Comparison of ENCODE assay signal across 26 cellular contexts in genomic region chr3:89353465-89353864, GRCh38.
DNase-seq lines count a peak whose midpoint lies in the region; ATAC-seq, FAIRE-seq and TF ChIP-seq lines count a peak whose summit lies in the region.
"Had no signal": no experiment of that assay in that cellular context is flagged by ENCODE, and none has a peak within 500 bp of the region (broad histone marks: within the 10 kb centered on the region; RNA-seq: fewer than 3 reads in every experiment).

No MANE protein-coding gene starts in this region.

- TF ChIP-seq CTCF in bronchial epithelial cell (IDR thresholded peaks at IDR 0.05; ENCODE audit: insufficient read depth, low read length, severe bottlenecking) (no peak), neural cell (IDR thresholded peaks at IDR 0.05; ENCODE audit: poor library complexity, severe bottlenecking) (no peak)

- H3K27ac ChIP-seq in GM23248 (no peak overlapping the region), neural cell (ENCODE audit: low read length) (peak overlapping the region; percentile 24)
- H3K27ac ChIP-seq: body of pancreas had no signal

- no peak for TF ChIP-seq RAD21 in neural cell (conservative IDR thresholded peaks at IDR 0.05)

- H3K9me3 ChIP-seq in GM23248 (ENCODE audit: low read depth), result no peaks in the 10 kb centered on the region
- H3K9me3 ChIP-seq in neural cell (ENCODE audit: low read length), result no peaks in the 10 kb centered on the region
- H3K9me3 ChIP-seq: body of pancreas had no signal

- no peaks in the 10 kb centered on the region for H3K4me1 ChIP-seq in GM23248 (ENCODE audit: insufficient read depth)
- H3K4me1 ChIP-seq: body of pancreas had no signal

- H3K36me3 ChIP-seq in GM23248 (ENCODE audit: low read depth), result no peaks in the 10 kb centered on the region; the same call in 1 of the 2 replicates
- no peaks in the 10 kb centered on the region for H3K36me3 ChIP-seq in bronchial epithelial cell (ENCODE audit: control insufficient read depth, insufficient read depth, low read length)
- no peaks in the 10 kb centered on the region for H3K36me3 ChIP-seq in neural cell (ENCODE audit: insufficient read depth, low read length)

- H3F3A ChIP-seq in GM23248 (ENCODE audit: insufficient read depth) (peaks cover 4% of the 10 kb centered on the region; the same call in 1 of the 2 replicates), neural cell (ENCODE audit: insufficient read depth, low read length, poor library complexity, severe bottlenecking) (no peaks in the 10 kb centered on the region)

- H3K4me2 ChIP-seq in GM23248 (ENCODE audit: unreplicated experiment), result no peak overlapping the region
- no peak overlapping the region for H3K4me2 ChIP-seq in neural cell (ENCODE audit: low read length)
- H3K4me2 ChIP-seq: smooth muscle cell had no signal

- in situ Hi-C loops in GM23248 (cut with MboI), result no loop called here

- H4K20me1 ChIP-seq in GM23248 (ENCODE audit: insufficient read depth), result no peaks in the 10 kb centered on the region
- no peaks in the 10 kb centered on the region for H4K20me1 ChIP-seq in neural cell (ENCODE audit: insufficient read depth)

- H3K4me3 ChIP-seq in GM23248, result no peak overlapping the region
- no peak overlapping the region for H3K4me3 ChIP-seq in bronchial epithelial cell (ENCODE audit: low read depth, low read length)
- H3K4me3 ChIP-seq in neural cell (ENCODE audit: low read length), result peak overlapping the region; percentile 7
- H3K4me3 ChIP-seq: body of pancreas, smooth muscle cell had no signal

- no peaks in the 10 kb centered on the region for H3K79me2 ChIP-seq in GM23248 (ENCODE audit: insufficient read depth)
- no peaks in the 10 kb centered on the region for H3K79me2 ChIP-seq in neural cell (replicated peaks; ENCODE audit: insufficient read depth, low read length)

- H2AFZ ChIP-seq in GM23248, result no peak overlapping the region
- no peak overlapping the region for H2AFZ ChIP-seq in neural cell (ENCODE audit: low read depth, low read length)

- FAIRE-seq in bronchial epithelial cell (lab: Jason Lieb, UNC), result no peak

- no peak for ATAC-seq in GM18870 (IDR thresholded peaks at IDR 0.05; ENCODE audit: unreplicated experiment)
- ATAC-seq: activated CD4-positive, CD25-positive, alpha-beta regulatory T cell treated with anti-CD3 and anti-CD28 coated beads, Interleukin-2, amount 50 U/mL, for 24 hours; body of pancreas; SK-N-SH treated with all-trans-retinoic acid at 6 μM for 48 hours had no signal

- peak; percentile 60 for TF ChIP-seq EP300 in neural cell (conservative IDR thresholded peaks at IDR 0.05; ENCODE audit: poor library complexity, severe bottlenecking)

- H3K9me2 ChIP-seq in GM23248 (ENCODE audit: insufficient read depth) (no peaks in the 10 kb centered on the region), neural cell (ENCODE audit: insufficient read depth, low read length) (no peaks in the 10 kb centered on the region)

- 61 to 73% methylated on average over 2 of the region's 2 CpGs for WGBS in GM23248 (ENCODE audit: low coverage in 1 of 2, low lambda C conversion rate in 2 of 2, missing lambda C conversion rate in 2 of 2), 2 experiments

- no peak overlapping the region for H3K9ac ChIP-seq in GM23248
- H3K9ac ChIP-seq in neural cell (ENCODE audit: low read length), result no peak overlapping the region

- H3K27me3 ChIP-seq in GM23248 (replicated peaks; ENCODE audit: insufficient read depth) (no peaks in the 10 kb centered on the region), bronchial epithelial cell (ENCODE audit: control insufficient read depth, insufficient read depth, low read length) (no peaks in the 10 kb centered on the region), neural cell (ENCODE audit: insufficient read depth, low read depth, low read length) (no peaks in the 10 kb centered on the region)
- H3K27me3 ChIP-seq: body of pancreas had no signal

- DNase-seq in GM23248, result peak; percentile 36
- peak; percentile 43 for DNase-seq in NCI-H226
- DNase-seq in bronchial epithelial cell (ENCODE audit: low read depth), result peak; percentile 89
- DNase-seq in COLO829 (ENCODE audit: low spot score), result no peak
- DNase-seq in NCI-H2227 (lab: John Stamatoyannopoulos, UW; ENCODE audit: unreplicated experiment), result no peak
- no peak for DNase-seq in NCI-H82 (lab: John Stamatoyannopoulos, UW)
- DNase-seq: activated CD4-positive, alpha-beta memory T cell treated with anti-CD3 and anti-CD28 coated beads for 36 hours; activated naive CD4-positive, alpha-beta T cell treated with Interleukin-2 at 50 U/mL for 16 hours; body of pancreas; CD4-positive, alpha-beta T cell; cerebellar nuclear complex; dermis blood vessel endothelial cell; endodermal cell; H7; NCI-H1048; NCI-H524; nephron progenitor cell; OCI-M1; Right ventricle myocardium superior; stimulated activated naive CD4-positive, alpha-beta T cell treated with Interleukin-2 at 50 U/mL for 16 hours; T-helper 2 cell had no signal

TF ChIP-seq in neural cell, 6 proteins besides CTCF, POLR2A, EP300 and RAD21:
- no peak for TF ChIP-seq EZH2 (IDR thresholded peaks at IDR 0.05; ENCODE audit: borderline replicate concordance, insufficient read depth, low read length, poor library complexity, severe bottlenecking)
- no peak for TF ChIP-seq SMC3 (conservative IDR thresholded peaks at IDR 0.05; ENCODE audit: poor library complexity)
- peak; percentile 63 for TF ChIP-seq REST (IDR thresholded peaks at IDR 0.05; ENCODE audit: borderline replicate concordance)
- no peak for TF ChIP-seq MXI1 (conservative IDR thresholded peaks at IDR 0.05; ENCODE audit: poor library complexity, severe bottlenecking)
- peak; percentile 54 for TF ChIP-seq POLR2AphosphoS5 (IDR thresholded peaks at IDR 0.05)
- no peak for TF ChIP-seq TAF1 (IDR thresholded peaks at IDR 0.05; ENCODE audit: low read depth)

Comparison
In these comparisons a context has a peak if more than half of its experiments do, and no peak if none do; other contexts are left out.
1. DNase-seq: peak in GM23248 (single experiment), NCI-H226 (single experiment) and bronchial epithelial cell (single experiment); none in COLO829 (single experiment), NCI-H2227 (single experiment) and NCI-H82 (single experiment).